Comparison of ENCODE assay signal across 1 cellular context in genomic region chr3:186700267-186700666, GRCh38.
A peak's percentile ranks its signal among the peaks of the same experiment; 100 is the strongest.
TF ChIP-seq lines count a peak whose summit lies in the region.

No MANE protein-coding gene starts in this region.

TF ChIP-seq in K562, 482 proteins besides CTCF, POLR2A, EP300 and RAD21 (continued from another document and continues in another):
- TF ChIP-seq ZNF318 (IDR thresholded peaks at IDR 0.05; ENCODE audit: borderline replicate concordance in 1 of 2, low read depth in 1 of 2) (peak in 1 of 2 experiments; percentile 54; a peak in 1 of 4 replicates), ZNF175 (CRISPR knock-in tag; IDR thresholded peaks at IDR 0.05; ENCODE audit: low read depth) (no peak), FOS (IDR thresholded peaks at IDR 0.05; ENCODE audit: extremely low read depth, insufficient read length) (no peak), KDM5B (IDR thresholded peaks at IDR 0.05; ENCODE audit: insufficient replicate concordance, low read depth, low read length) (no peak), ZNF143 (CRISPR knock-in tag; IDR thresholded peaks at IDR 0.05) (no peak), STAT5B (CRISPR knock-in tag; IDR thresholded peaks at IDR 0.05) (no peak), IRF9 (tag; IDR thresholded peaks at IDR 0.05) (no peak), SOX6 (IDR thresholded peaks at IDR 0.05) (peak; percentile 73), ZNF589 (CRISPR knock-in tag; IDR thresholded peaks at IDR 0.05; ENCODE audit: low read depth) (no peak), MCM7 (IDR thresholded peaks at IDR 0.05) (no peak), MAX (CRISPR knock-in tag; IDR thresholded peaks at IDR 0.05) (no peak), NFATC3 (IDR thresholded peaks at IDR 0.05) (0 out of 2 replicates have a peak, but pooled peaks have one; percentile 75), ZSCAN32 (CRISPR knock-in tag; IDR thresholded peaks at IDR 0.05) (no peak), ELK1 (CRISPR knock-in tag; IDR thresholded peaks at IDR 0.05) (no peak), TCF15 (CRISPR knock-in tag; IDR thresholded peaks at IDR 0.05) (no peak), ATF3 (IDR thresholded peaks at IDR 0.05) (peak; percentile 83), ATF3 (CRISPR knock-in tag; conservative IDR thresholded peaks at IDR 0.05) (no peak), ETS1 (conservative IDR thresholded peaks at IDR 0.05; ENCODE audit: control insufficient read depth, low read depth, low read length) (no peak; the same call in 1 of the 2 replicates), ELK3 (CRISPR knock-in tag; IDR thresholded peaks at IDR 0.05) (no peak), MTF1 (CRISPR knock-in tag; IDR thresholded peaks at IDR 0.05; ENCODE audit: borderline replicate concordance) (no peak), ILK (tag; IDR thresholded peaks at IDR 0.05; ENCODE audit: borderline replicate concordance, low read depth) (no peak), MIER1 (IDR thresholded peaks at IDR 0.05; ENCODE audit: low read depth) (no peak), JUND (IDR thresholded peaks at IDR 0.05; ENCODE audit: borderline replicate concordance, low read depth, low read length) (peak; percentile 84), JUND (tag; IDR thresholded peaks at IDR 0.05; ENCODE audit: borderline replicate concordance, low read depth, low read length) (peak; percentile 75; the same call in 2 of the 3 replicates), CBX5 (IDR thresholded peaks at IDR 0.05; ENCODE audit: borderline replicate concordance, low read depth) (no peak), ZFP30 (CRISPR knock-in tag; IDR thresholded peaks at IDR 0.05; ENCODE audit: borderline replicate concordance) (no peak), ESRRB (CRISPR knock-in tag; IDR thresholded peaks at IDR 0.05; ENCODE audit: borderline replicate concordance) (no peak), HMGXB4 (CRISPR knock-in tag; IDR thresholded peaks at IDR 0.05) (no peak), GABPA (tag; conservative IDR thresholded peaks at IDR 0.05; ENCODE audit: low read depth) (0 out of 2 replicates have a peak, but pooled peaks have one; percentile 36), XRCC4 (IDR thresholded peaks at IDR 0.05; ENCODE audit: extremely low read depth, insufficient read depth, insufficient read length) (no peak), PTRF (tag; IDR thresholded peaks at IDR 0.05) (no peak), TFAP4 (CRISPR knock-in tag; IDR thresholded peaks at IDR 0.05; ENCODE audit: borderline replicate concordance) (peak; percentile 49; the same call in 1 of the 2 replicates), ARNT (IDR thresholded peaks at IDR 0.05) (peak; percentile 84 to 93), ZBED1 (IDR thresholded peaks at IDR 0.05) (no peak), ZNF507 (tag; conservative IDR thresholded peaks at IDR 0.05) (no peak), NR0B1 (IDR thresholded peaks at IDR 0.05; ENCODE audit: partially characterized antibody) (no peak), ZNF431 (CRISPR knock-in tag; IDR thresholded peaks at IDR 0.05) (no peak), SMARCE1 (IDR thresholded peaks at IDR 0.05) (peak; percentile 96), BMI1 (IDR thresholded peaks at IDR 0.05; ENCODE audit: low read length) (no peak), GTF2E2 (tag; IDR thresholded peaks at IDR 0.05) (no peak), NFIC (IDR thresholded peaks at IDR 0.05) (peak; percentile 78), FOXA3 (CRISPR knock-in tag; conservative IDR thresholded peaks at IDR 0.05 in 1 of 2, IDR thresholded peaks at IDR 0.05 in 1 of 2) (no peak), THRAP3 (IDR thresholded peaks at IDR 0.05; ENCODE audit: borderline replicate concordance) (no peak), ZKSCAN8 (CRISPR knock-in tag; IDR thresholded peaks at IDR 0.05) (no peak), TAL1 (IDR thresholded peaks at IDR 0.05) (peak; percentile 85), RFX1 (IDR thresholded peaks at IDR 0.05) (no peak), NCOA4 (IDR thresholded peaks at IDR 0.05; ENCODE audit: partially characterized antibody) (no peak), DNMT1 (IDR thresholded peaks at IDR 0.05) (no peak)
